Comparison of ENCODE assay signal across 15 cellular contexts in genomic region chr7:106012935-106013439, GRCh38. TPM values are rescaled to one million over a fixed set of nuclear protein-coding genes. Genes with fewer than 3 reads are reported as not detected.
A peak's percentile ranks its signal among the peaks of the same experiment; 100 is the strongest.
DNase-seq lines count a peak whose midpoint lies in the region; ATAC-seq and TF ChIP-seq lines count a peak whose summit lies in the region.
"Had no signal": no experiment of that assay in that cellular context is flagged by ENCODE, and none has a peak within 500 bp of the region (broad histone marks: within the 10 kb centered on the region; RNA-seq: fewer than 3 reads in every experiment).

No MANE protein-coding gene starts in this region.

- no peaks in the 10 kb centered on the region for H3K36me3 ChIP-seq in gastroesophageal sphincter
- peaks cover 2 to 8% of the 10 kb centered on the region in 2 donors for H3K36me3 ChIP-seq in stomach smooth muscle (ENCODE audit: control insufficient read depth in 2 of 2, insufficient read depth in 2 of 2, low read length in 2 of 2)
- H3K36me3 ChIP-seq: upper lobe of left lung had no signal

- peak overlapping the region in 1 of 2 donors; percentile 47 for H3K9ac ChIP-seq in stomach smooth muscle (ENCODE audit: low read length in 2 of 2)

- DNase-seq in DMS79 treated with DMSO at 0.1 percent for 48 hours (lab: John Stamatoyannopoulos, UW) (peak; percentile 36), DMS79 (lab: John Stamatoyannopoulos, UW) (no peak), amniotic stem cell (lab: John Stamatoyannopoulos, UW) (peak; percentile 7), cortex of kidney (lab: John Stamatoyannopoulos, UW) (no peak), COLO668 (lab: John Stamatoyannopoulos, UW; ENCODE audit: unreplicated experiment) (no peak)
- DNase-seq: 8988T; activated CD4-positive, alpha-beta T cell treated with anti-CD3 and anti-CD28 coated beads for 36 hours; activated T-cell treated with anti-CD3 and anti-CD28 coated beads, Interleukin-2, amount 50 U/mL, for 48 hours; DND-41; NCI-H2107; upper lobe of left lung had no signal

- H3K4me1 ChIP-seq in gastroesophageal sphincter (peaks cover 8 to 54% (median 20%) of the 10 kb centered on the region in 3 donors), stomach smooth muscle (ENCODE audit: control insufficient read depth, insufficient read depth, low read length) (peaks cover 49% of the 10 kb centered on the region)

- ATAC-seq in gastroesophageal sphincter (peak; percentile 55), GM21381 (IDR thresholded peaks at IDR 0.05; ENCODE audit: unreplicated experiment) (no peak)
- ATAC-seq: activated CD4-positive, alpha-beta T cell treated with anti-CD3 and anti-CD28 coated beads for 36 hours; sciatic nerve had no signal

- no peak for TF ChIP-seq EP300 in gastroesophageal sphincter (IDR thresholded peaks at IDR 0.05)

- H3K27me3 ChIP-seq in gastroesophageal sphincter (no peaks in the 10 kb centered on the region), stomach smooth muscle (ENCODE audit: control insufficient read depth in 1 of 2, insufficient read depth in 2 of 2, low read length in 2 of 2) (no peaks in the 10 kb centered on the region)
- H3K27me3 ChIP-seq: upper lobe of left lung had no signal

- no peak for TF ChIP-seq CTCF in gastroesophageal sphincter (IDR thresholded peaks at IDR 0.05)

- no peaks in the 10 kb centered on the region for H3K9me3 ChIP-seq in gastroesophageal sphincter
- H3K9me3 ChIP-seq in stomach smooth muscle (ENCODE audit: control insufficient read depth in 2 of 2, low read length in 2 of 2), result no peaks in the 10 kb centered on the region
- H3K9me3 ChIP-seq: upper lobe of left lung had no signal

- 74% methylated on average over 2 of the region's 8 CpGs; no CpG with 5 or more reads in 1 of the 2 donors for WGBS in gastroesophageal sphincter (ENCODE audit: low coverage in 1 of 2), 2 donors

- no peak for TF ChIP-seq POLR2A in gastroesophageal sphincter (IDR thresholded peaks at IDR 0.05)

- no peak overlapping the region for H3K4me3 ChIP-seq in gastroesophageal sphincter
- H3K4me3 ChIP-seq in stomach smooth muscle (ENCODE audit: low read length in 2 of 2), result peak overlapping the region in 1 of 2 donors; percentile 15
- H3K4me3 ChIP-seq: upper lobe of left lung had no signal

- peak overlapping the region; percentile 64 to 85 (median 75) for H3K27ac ChIP-seq in gastroesophageal sphincter
- peak overlapping the region; percentile 80 for H3K27ac ChIP-seq in stomach smooth muscle (ENCODE audit: low read length)
- H3K27ac ChIP-seq: upper lobe of left lung had no signal

RNA-seq across cellular contexts. Expression of gene CDHR3, which starts 49.9 kb away (rescaled TPM):
- 10 to 100 TPM in 3 of 4 donors, 1 to 10 TPM in 1; 4.3 to 29.5 (median 27.0) TPM for total RNA-seq in gastroesophageal sphincter

Comparison
In these comparisons a context has a peak if more than half of its experiments do, and no peak if none do; other contexts are left out.
1. DNase-seq: peak in DMS79 treated with DMSO at 0.1 percent for 48 hours (single experiment) and amniotic stem cell (single experiment); none in DMS79 (single experiment), cortex of kidney (single experiment) and COLO668 (single experiment).